6 cellular contexts compared by ENCODE assay signal in the genomic region with DNA sequence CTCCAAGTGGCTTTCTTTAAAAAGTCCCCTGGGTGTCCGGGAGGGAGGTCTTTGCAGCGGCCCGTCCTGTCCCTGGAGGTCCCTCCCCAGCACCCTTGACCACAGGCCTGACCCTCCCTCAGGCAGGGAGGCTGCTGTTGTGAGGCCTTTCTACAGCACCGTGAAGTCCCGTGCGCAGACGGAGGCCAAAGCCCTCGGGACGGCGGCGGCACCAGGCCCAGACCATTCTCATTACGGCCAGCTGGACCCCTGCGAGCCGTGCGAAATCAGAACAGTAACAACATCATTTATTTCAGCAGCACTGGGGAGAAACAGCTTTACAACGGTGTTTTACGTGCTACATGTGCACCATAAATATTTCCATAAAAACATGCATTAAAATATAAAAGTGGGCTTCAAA.
"Had no signal": no experiment of that assay in that cellular context is flagged by ENCODE, and none has a peak within 500 bp of the region (broad histone marks: within the 10 kb centered on the region; RNA-seq: fewer than 3 reads in every experiment).

No MANE protein-coding gene starts in this region.

- H3K36me3 Mint-ChIP-seq: IgD-negative memory B cell had no signal

- DNase-seq: IMR-90, KBM-7 had no signal

- H3K27ac Mint-ChIP-seq: IgD-negative memory B cell had no signal

- H3K4me1 Mint-ChIP-seq: IgD-negative memory B cell had no signal

- H3K4me3 ChIP-seq: K562 had no signal

- H3K4me3 Mint-ChIP-seq: IgD-negative memory B cell had no signal

- ATAC-seq: HepG2, K562 had no signal

- H3K27ac ChIP-seq: HL-60 had no signal
